Comparison of ENCODE assay signal across 9 cellular contexts in genomic region chr17:74371653-74372147, GRCh38. TPM values are rescaled to one million over a fixed set of nuclear protein-coding genes. Genes with fewer than 3 reads are reported as not detected.
"Had no signal": no experiment of that assay in that cellular context is flagged by ENCODE, and none has a peak within 500 bp of the region (broad histone marks: within the 10 kb centered on the region; RNA-seq: fewer than 3 reads in every experiment).

No MANE protein-coding gene starts in this region.

- DNase-seq: GM23248, GOT3, H9, HCEC 1CT, IMR-90 had no signal

- H3K4me3 ChIP-seq: GM23248, K562 had no signal

- H3K27ac ChIP-seq: GM23248, HL-60 had no signal

- ATAC-seq: K562 had no signal

- H2AFZ ChIP-seq: GM23248 had no signal

RNA-seq across cellular contexts. Expression of gene GPR142, which starts 4.4 kb away (rescaled TPM):
- total RNA-seq: GM23248, H4, HT1080, IMR-90, K562 had no signal

RNA-seq across cellular contexts. Expression of gene BTBD17, which starts 10.0 kb away (rescaled TPM):
- total RNA-seq: GM23248, H4, HT1080, IMR-90, K562 had no signal

RNA-seq across cellular contexts. Expression of gene KIF19, which starts 45.7 kb away (rescaled TPM):
- total RNA-seq: GM23248, H4, HT1080, IMR-90, K562 had no signal
